ENCODE assay signal across 12 cellular contexts in the genomic region with DNA sequence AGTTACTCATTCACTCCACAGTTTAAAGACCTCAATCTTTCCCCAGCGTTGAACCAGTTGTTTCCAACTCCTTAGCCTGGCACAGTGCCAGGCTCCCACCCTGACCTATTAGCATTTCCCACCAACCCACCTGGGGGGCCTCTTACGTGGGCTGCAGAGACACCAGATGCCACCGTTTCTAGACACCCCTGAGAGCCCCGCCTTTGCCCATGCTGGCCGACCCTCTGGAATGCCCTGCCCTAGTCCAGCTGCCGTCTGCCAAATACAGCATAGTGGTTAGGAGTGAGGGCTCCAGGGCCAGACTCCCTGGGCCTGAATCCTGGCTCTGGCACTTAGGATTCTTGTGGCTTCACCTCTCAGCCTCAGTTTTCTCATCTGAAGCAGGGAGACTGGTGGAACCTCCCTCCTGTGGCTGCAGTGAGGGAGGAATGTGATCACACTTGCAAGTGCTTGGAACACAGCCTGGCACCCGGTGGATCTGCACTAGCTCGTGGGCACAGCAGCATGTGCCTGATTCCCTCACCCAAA.
DNase-seq lines count a peak whose midpoint lies in the region; ATAC-seq and TF ChIP-seq lines count a peak whose summit lies in the region.
"Had no signal": no experiment of that assay in that cellular context is flagged by ENCODE, and none has a peak within 500 bp of the region (broad histone marks: within the 10 kb centered on the region; RNA-seq: fewer than 3 reads in every experiment).

No MANE protein-coding gene starts in this region.

- H3K27ac ChIP-seq in IMR-90 (ENCODE audit: insufficient read depth, low read length) (no peak overlapping the region), stomach (peak overlapping the region in 3 of 5 donors; percentile 42 to 87 (median 68))
- H3K27ac ChIP-seq: colonic mucosa, SK-N-MC had no signal

- peak; percentile 21; the same call in 1 of the 2 replicates for ATAC-seq in IMR-90 (ENCODE audit: low read depth)
- ATAC-seq in HG03196 (IDR thresholded peaks at IDR 0.05; ENCODE audit: unreplicated experiment): no peak
- ATAC-seq: CD8-positive, alpha-beta T cell had no signal

- DNase-seq in IMR-90: peak; percentile 27
- peak; percentile 33 for DNase-seq in amniotic epithelial cell (ENCODE audit: low read depth)
- DNase-seq in glomerular visceral epithelial cell (ENCODE audit: extremely low spot score): peak; percentile 86
- DNase-seq in stomach: no peak
- DNase-seq in OCI-M1 (lab: John Stamatoyannopoulos, UW): no peak
- no peak for DNase-seq in NOMO-1 (lab: John Stamatoyannopoulos, UW; ENCODE audit: unreplicated experiment in 2 of 2)
- DNase-seq: CD8-positive, alpha-beta T cell; colonic mucosa; foreskin melanocyte; left cardiac atrium had no signal

- H3K36me3 ChIP-seq in IMR-90 (ENCODE audit: control insufficient read depth, insufficient read depth, low read length): peaks cover 13% of the 10 kb centered on the region
- H3K36me3 ChIP-seq in stomach: peaks cover 3 to 72% (median 67%) of the 10 kb centered on the region in 4 donors
- H3K36me3 ChIP-seq: colonic mucosa had no signal

- peak overlapping the region; percentile 48; the same call in 1 of the 2 replicates for H2AK5ac ChIP-seq in IMR-90 (ENCODE audit: low read depth, low read length)

- H3K4me3 ChIP-seq in IMR-90 (ENCODE audit: insufficient read depth, low read depth, low read length) (no peak overlapping the region), stomach (no peak overlapping the region)
- H3K4me3 ChIP-seq: colonic mucosa, SK-N-MC had no signal

- no peak overlapping the region for H3K56ac ChIP-seq in IMR-90 (ENCODE audit: extremely low read depth, insufficient read depth, low read length)

- H2AK9ac ChIP-seq in IMR-90 (replicated peaks; ENCODE audit: low read depth, low read length, poor library complexity): peak overlapping the region; percentile 45

- 0 out of 2 replicates have a peak overlapping the region, but pooled peaks have one; percentile 40 for H3K4ac ChIP-seq in IMR-90 (ENCODE audit: low read depth, low read length)

- H3K9me3 ChIP-seq in IMR-90 (ENCODE audit: control insufficient read depth, insufficient read depth, low read length) (peaks cover 7% of the 10 kb centered on the region), stomach (peaks cover 0 to 8% (median 3%) of the 10 kb centered on the region in 4 donors)
- H3K9me3 ChIP-seq: colonic mucosa had no signal

- TF ChIP-seq EP300 in stomach (IDR thresholded peaks at IDR 0.05): no peak

- H3K9me1 ChIP-seq in IMR-90 (ENCODE audit: insufficient read depth, low read length): peaks cover 15% of the 10 kb centered on the region

- TF ChIP-seq CTCF in IMR-90 (conservative IDR thresholded peaks at IDR 0.05; ENCODE audit: low read depth, low read length): no peak
- TF ChIP-seq CTCF in stomach (IDR thresholded peaks at IDR 0.05): no peak

- BruUV-seq in IMR-90 (replicated peaks; lab: Mats Ljungman, UMichigan): no TSS peak

- no peak overlapping the region for H3K18ac ChIP-seq in IMR-90 (ENCODE audit: low read depth, low read length)

- POLR2A ChIA-PET in IMR-90 (lab: Charles Lee; ENCODE audit: unreplicated experiment): no interaction called here

- no peak overlapping the region; the same call in 1 of the 2 replicates for H4K91ac ChIP-seq in IMR-90 (ENCODE audit: insufficient read depth, low read depth, low read length)

- H4K5ac ChIP-seq in IMR-90 (ENCODE audit: low read depth, low read length): no peak overlapping the region

- dilution Hi-C loops in IMR-90 (cut with HindIII; ENCODE audit: low sequenced_read_pairs, unreplicated experiment): no loop called here

- H4K20me1 ChIP-seq in IMR-90 (ENCODE audit: insufficient read depth, low read length): no peaks in the 10 kb centered on the region

- H2BK5ac ChIP-seq in IMR-90 (ENCODE audit: low read depth, low read length, poor library complexity, severe bottlenecking): no peak overlapping the region

- H2BK15ac ChIP-seq in IMR-90 (ENCODE audit: low read depth, low read length): 0 out of 3 replicates have a peak overlapping the region, but pooled peaks have one; percentile 13

- 0 out of 2 replicates have a peak overlapping the region, but pooled peaks have one; percentile 8 for H2BK20ac ChIP-seq in IMR-90 (ENCODE audit: low read depth, low read length)

- H3K27me3 ChIP-seq in IMR-90 (ENCODE audit: control insufficient read depth, insufficient read depth, low read length) (no peaks in the 10 kb centered on the region), stomach (no peaks in the 10 kb centered on the region)
- H3K27me3 ChIP-seq: colonic mucosa had no signal

- no peak overlapping the region for H4K8ac ChIP-seq in IMR-90 (ENCODE audit: low read depth in 2 of 2, low read length in 2 of 2)

- in situ Hi-C loops in IMR-90 (cut with MboI; ENCODE audit: low sequenced_read_pairs): no loop called here

- peaks cover 11% of the 10 kb centered on the region; the same call in 1 of the 2 replicates for H3K4me1 ChIP-seq in IMR-90 (ENCODE audit: control insufficient read depth, insufficient read depth, low read length)
- peaks cover 10 to 50% (median 27%) of the 10 kb centered on the region in 4 donors for H3K4me1 ChIP-seq in stomach
- H3K4me1 ChIP-seq: colonic mucosa had no signal

- H3K9ac ChIP-seq in IMR-90 (ENCODE audit: low read depth, low read length): no peak overlapping the region

- H3K23ac ChIP-seq in IMR-90 (ENCODE audit: low read depth, low read length): no peak overlapping the region

- intact Hi-C loops in IMR-90 (cut with micrococcal nuclease) (no loop called here), stomach (cut with DNase I; ENCODE audit: low total_unique reads) (no loop called here)

- H2BK120ac ChIP-seq in IMR-90 (ENCODE audit: low read depth, low read length): no peak overlapping the region

- no peak for TF ChIP-seq RAD21 in IMR-90 (IDR thresholded peaks at IDR 0.05; ENCODE audit: low read length)

- H3K4me2 ChIP-seq in IMR-90 (ENCODE audit: low read depth, low read length): no peak overlapping the region

- H2AFZ ChIP-seq in IMR-90 (replicated peaks; ENCODE audit: low read length, poor library complexity): no peak overlapping the region

- TF ChIP-seq POLR2A in IMR-90 (IDR thresholded peaks at IDR 0.05; ENCODE audit: low read depth, low read length): no peak
- TF ChIP-seq POLR2A in stomach (IDR thresholded peaks at IDR 0.05): no peak

- no peak overlapping the region for H3K14ac ChIP-seq in IMR-90 (replicated peaks; ENCODE audit: low read depth, low read length)

- H3K79me1 ChIP-seq in IMR-90 (ENCODE audit: low read depth in 1 of 2, low read length in 2 of 2): no peaks in the 10 kb centered on the region

- CTCF ChIA-PET in IMR-90 (lab: Yijun Ruan, JAX): interaction anchor here (1.5 to 1.6 kb wide), 1 partner anchor 19 kb away, joined by 4 read pairs; no protein-coding TSS in a partner anchor

- WGBS in IMR-90 (ENCODE audit: extremely low coverage in 2 of 2, insufficient read length in 1 of 2), 2 experiments: 55% methylated on average over 2 of the region's 8 CpGs; no CpG with 5 or more reads in 1 of the 2 experiments
- WGBS in stomach, 5 donors: 53 to 75% (median 73%) methylated on average over 7 to 8 of the region's 8 CpGs

TF ChIP-seq in IMR-90, 13 proteins besides CTCF, POLR2A, EP300 and RAD21:
- TF ChIP-seq, protein P1, sequence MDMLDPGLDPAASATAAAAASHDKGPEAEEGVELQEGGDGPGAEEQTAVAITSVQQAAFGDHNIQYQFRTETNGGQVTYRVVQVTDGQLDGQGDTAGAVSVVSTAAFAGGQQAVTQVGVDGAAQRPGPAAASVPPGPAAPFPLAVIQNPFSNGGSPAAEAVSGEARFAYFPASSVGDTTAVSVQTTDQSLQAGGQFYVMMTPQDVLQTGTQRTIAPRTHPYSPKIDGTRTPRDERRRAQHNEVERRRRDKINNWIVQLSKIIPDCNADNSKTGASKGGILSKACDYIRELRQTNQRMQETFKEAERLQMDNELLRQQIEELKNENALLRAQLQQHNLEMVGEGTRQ (IDR thresholded peaks at IDR 0.05; ENCODE audit: low read depth, low read length): no peak
- TF ChIP-seq SMC3 (IDR thresholded peaks at IDR 0.05; ENCODE audit: low read depth, low read length): no peak
- TF ChIP-seq NFE2L2 (IDR thresholded peaks at IDR 0.05; ENCODE audit: low read depth, low read length): no peak
- TF ChIP-seq MAZ (IDR thresholded peaks at IDR 0.05; ENCODE audit: borderline replicate concordance, low read depth, low read length): no peak
- TF ChIP-seq, protein P2, sequence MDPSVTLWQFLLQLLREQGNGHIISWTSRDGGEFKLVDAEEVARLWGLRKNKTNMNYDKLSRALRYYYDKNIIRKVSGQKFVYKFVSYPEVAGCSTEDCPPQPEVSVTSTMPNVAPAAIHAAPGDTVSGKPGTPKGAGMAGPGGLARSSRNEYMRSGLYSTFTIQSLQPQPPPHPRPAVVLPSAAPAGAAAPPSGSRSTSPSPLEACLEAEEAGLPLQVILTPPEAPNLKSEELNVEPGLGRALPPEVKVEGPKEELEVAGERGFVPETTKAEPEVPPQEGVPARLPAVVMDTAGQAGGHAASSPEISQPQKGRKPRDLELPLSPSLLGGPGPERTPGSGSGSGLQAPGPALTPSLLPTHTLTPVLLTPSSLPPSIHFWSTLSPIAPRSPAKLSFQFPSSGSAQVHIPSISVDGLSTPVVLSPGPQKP (IDR thresholded peaks at IDR 0.05; ENCODE audit: borderline replicate concordance, low read depth, low read length): no peak
- TF ChIP-seq MAFK (IDR thresholded peaks at IDR 0.05; ENCODE audit: low read depth, low read length): no peak
- TF ChIP-seq CHD1 (IDR thresholded peaks at IDR 0.05; ENCODE audit: low read depth, low read length): no peak
- no peak for TF ChIP-seq RCOR1 (IDR thresholded peaks at IDR 0.05; ENCODE audit: insufficient replicate concordance, low read length)
- TF ChIP-seq CEBPB (IDR thresholded peaks at IDR 0.05; ENCODE audit: low read depth, low read length): no peak
- TF ChIP-seq FOS (IDR thresholded peaks at IDR 0.05; ENCODE audit: low read depth, low read length): no peak
- no peak for TF ChIP-seq BHLHE40 (IDR thresholded peaks at IDR 0.05; ENCODE audit: low read depth, low read length)
- TF ChIP-seq MXI1 (IDR thresholded peaks at IDR 0.05; ENCODE audit: borderline replicate concordance, low read depth, low read length): no peak

Comparison
In these comparisons a context has a peak if more than half of its experiments do, and no peak if none do; other contexts are left out.
1. DNase-seq: peak in IMR-90 (single experiment), amniotic epithelial cell (single experiment) and glomerular visceral epithelial cell (single experiment); none in stomach (single experiment), OCI-M1 (single experiment) and NOMO-1 (0 of 2).